ENCODE assay signal across 11 cellular contexts in genomic region chr22:40324468-40325305, GRCh38. TPM values are rescaled to one million over a fixed set of nuclear protein-coding genes. Genes with fewer than 3 reads are reported as not detected.
DNase-seq lines count a peak whose midpoint lies in the region; ATAC-seq and TF ChIP-seq lines count a peak whose summit lies in the region.
"Had no signal": no experiment of that assay in that cellular context is flagged by ENCODE, and none has a peak within 500 bp of the region (broad histone marks: within the 10 kb centered on the region; RNA-seq: fewer than 3 reads in every experiment).

No MANE protein-coding gene starts in this region.

- H3K36me3 ChIP-seq in CD8-positive, alpha-beta memory T cell (ENCODE audit: insufficient read depth, low read length), result peaks cover 29% of the 10 kb centered on the region
- H3K36me3 ChIP-seq in neural progenitor cell, result no peaks in the 10 kb centered on the region

- TF ChIP-seq CTCF in neural progenitor cell (IDR thresholded peaks at IDR 0.05), result no peak

- H3K36me3 Mint-ChIP-seq in CD8-positive, alpha-beta memory T cell, result peaks cover 6 to 59% (median 23%) of the 10 kb centered on the region in 3 donors
- peaks cover 17% of the 10 kb centered on the region for H3K36me3 Mint-ChIP-seq in activated naive CD8-positive, alpha-beta T cell
- H3K36me3 Mint-ChIP-seq in neural progenitor cell, result peaks cover 18% of the 10 kb centered on the region

- no peak overlapping the region for H2AFZ ChIP-seq in neural progenitor cell (replicated peaks)

- H3K4me1 ChIP-seq in CD8-positive, alpha-beta memory T cell (ENCODE audit: insufficient read depth, low read length), result peaks cover 78% of the 10 kb centered on the region
- H3K4me1 ChIP-seq in neural progenitor cell, result peaks cover 21% of the 10 kb centered on the region
- H3K4me1 ChIP-seq: thyroid gland had no signal

- H3K4me3 Mint-ChIP-seq in CD8-positive, alpha-beta memory T cell, result peak overlapping the region; percentile 46 to 86 (median 80)
- peak overlapping the region; percentile 76 for H3K4me3 Mint-ChIP-seq in activated naive CD8-positive, alpha-beta T cell
- H3K4me3 Mint-ChIP-seq in neural progenitor cell, result no peak overlapping the region

- no peak overlapping the region for H3K4me2 ChIP-seq in neural progenitor cell

- H3K9me3 ChIP-seq in CD8-positive, alpha-beta memory T cell (ENCODE audit: low read length), result no peaks in the 10 kb centered on the region
- H3K9me3 ChIP-seq in neural progenitor cell (ENCODE audit: low read depth), result no peaks in the 10 kb centered on the region
- H3K9me3 ChIP-seq: neutrophil, thyroid gland had no signal

- H3K9ac ChIP-seq in neural progenitor cell, result no peak overlapping the region

- peak; percentile 17 to 83 (median 68) for DNase-seq in CD8-positive, alpha-beta memory T cell
- DNase-seq in activated CD4-positive, alpha-beta T cell treated with anti-CD3 and anti-CD28 coated beads for 4 hours, result peak; percentile 12 to 37
- DNase-seq in neural progenitor cell (ENCODE audit: low spot score), result no peak
- no peak for DNase-seq in DMS153 treated with DMSO at 0.1 percent for 48 hours (lab: John Stamatoyannopoulos, UW; ENCODE audit: unreplicated experiment)
- DNase-seq: NCI-H1694 treated with DMSO at 0.1 percent for 48 hours, thyroid gland had no signal

- peaks cover 31% of the 10 kb centered on the region for H3F3A ChIP-seq in neural progenitor cell (ENCODE audit: low read depth)

- H3K27ac Mint-ChIP-seq in CD8-positive, alpha-beta memory T cell, result peak overlapping the region; percentile 83 to 98 (median 96)
- H3K27ac Mint-ChIP-seq in activated naive CD8-positive, alpha-beta T cell, result peak overlapping the region; percentile 90
- no peak overlapping the region for H3K27ac Mint-ChIP-seq in neural progenitor cell

- H3K27ac ChIP-seq in CD8-positive, alpha-beta memory T cell (ENCODE audit: low read depth, low read length), result peak overlapping the region; percentile 58
- H3K27ac ChIP-seq in neural progenitor cell, result peak overlapping the region; percentile 15
- H3K27ac ChIP-seq: neutrophil, thyroid gland had no signal

- H3K4me3 ChIP-seq in CD8-positive, alpha-beta memory T cell (ENCODE audit: low read length), result peak overlapping the region; percentile 49
- no peak overlapping the region for H3K4me3 ChIP-seq in neural progenitor cell
- H3K4me3 ChIP-seq: thyroid gland had no signal

- CTCF ChIA-PET in CD8-positive, alpha-beta memory T cell (lab: Charles Lee), result interaction anchor here (0.7 to 2.5 kb wide), 5 partner anchors 18 to 273 kb away, joined by 3 to 16 read pairs (median 3); partner anchors contain the start of gene ADSL

- H3K27me3 Mint-ChIP-seq in CD8-positive, alpha-beta memory T cell, result no peaks in the 10 kb centered on the region
- H3K27me3 Mint-ChIP-seq in activated naive CD8-positive, alpha-beta T cell, result no peaks in the 10 kb centered on the region
- H3K27me3 Mint-ChIP-seq in neural progenitor cell (ENCODE audit: insufficient read depth, low read depth), result peaks cover 3% of the 10 kb centered on the region

- no peak for ATAC-seq in HG02981 (IDR thresholded peaks at IDR 0.05; ENCODE audit: unreplicated experiment)
- ATAC-seq in HG02642 (IDR thresholded peaks at IDR 0.05; ENCODE audit: poor library complexity, unreplicated experiment), result no peak
- no peak for ATAC-seq in GM21360 (IDR thresholded peaks at IDR 0.05; ENCODE audit: unreplicated experiment)

- H3K27me3 ChIP-seq in CD8-positive, alpha-beta memory T cell (ENCODE audit: insufficient read depth, low read length, poor library complexity, severe bottlenecking), result no peaks in the 10 kb centered on the region
- no peaks in the 10 kb centered on the region for H3K27me3 ChIP-seq in neural progenitor cell
- H3K27me3 ChIP-seq: neutrophil, thyroid gland had no signal

- H3K79me2 ChIP-seq in neural progenitor cell (ENCODE audit: low read depth), result no peaks in the 10 kb centered on the region

- peaks cover 39% of the 10 kb centered on the region for H4K20me1 ChIP-seq in neural progenitor cell (ENCODE audit: low read depth)

- H3K4me1 Mint-ChIP-seq in CD8-positive, alpha-beta memory T cell, result peaks cover 68 to 93% (median 80%) of the 10 kb centered on the region in 3 donors
- H3K4me1 Mint-ChIP-seq in activated naive CD8-positive, alpha-beta T cell (ENCODE audit: low read depth), result peaks cover 86% of the 10 kb centered on the region
- H3K4me1 Mint-ChIP-seq in neural progenitor cell, result peaks cover 19% of the 10 kb centered on the region

- H3K9me3 Mint-ChIP-seq in CD8-positive, alpha-beta memory T cell, result no peaks in the 10 kb centered on the region
- no peaks in the 10 kb centered on the region for H3K9me3 Mint-ChIP-seq in activated naive CD8-positive, alpha-beta T cell (ENCODE audit: low read depth)
- no peaks in the 10 kb centered on the region for H3K9me3 Mint-ChIP-seq in neural progenitor cell

- POLR2A ChIA-PET in CD8-positive, alpha-beta memory T cell (lab: Charles Lee), result interaction anchor here (0.8 to 1.7 kb wide), 5 partner anchors 11 to 280 kb away, joined by 3 to 17 read pairs (median 4); no protein-coding TSS in a partner anchor

RNA-seq across cellular contexts. Expression of gene ADSL, which starts 21.6 kb away (rescaled TPM):
- 100 to 1,000 TPM; 151 to 154 TPM for total RNA-seq in CD8-positive, alpha-beta memory T cell
- 90.0 TPM for polyA plus RNA-seq in CD8-positive, alpha-beta memory T cell
- total RNA-seq in neural progenitor cell (ENCODE audit: low replicate concordance), result 135 and 181 TPM in 2 replicates

RNA-seq across cellular contexts. Expression of gene SGSM3, which starts 45.7 kb away (rescaled TPM):
- 10 to 100 TPM; 40.0 to 42.2 TPM for total RNA-seq in CD8-positive, alpha-beta memory T cell
- polyA plus RNA-seq in CD8-positive, alpha-beta memory T cell, result 50.4 TPM
- total RNA-seq in neural progenitor cell (ENCODE audit: low replicate concordance), result 55.2 and 127 TPM in 2 replicates

Comparison
In these comparisons a context has a peak if more than half of its experiments do, and no peak if none do; other contexts are left out.
1. DNase-seq: peak in CD8-positive, alpha-beta memory T cell (5 of 5) and activated CD4-positive, alpha-beta T cell treated with anti-CD3 and anti-CD28 coated beads for 4 hours (2 of 2); none in neural progenitor cell (single experiment) and DMS153 treated with DMSO at 0.1 percent for 48 hours (single experiment).